ENCODE assay signal across 15 cellular contexts in genomic region chr7:100677308-100678095, GRCh38. TPM values are rescaled to one million over a fixed set of nuclear protein-coding genes. Genes with fewer than 3 reads are reported as not detected.
A peak's percentile ranks its signal among the peaks of the same experiment; 100 is the strongest.
DNase-seq lines count a peak whose midpoint lies in the region; ATAC-seq, FAIRE-seq and TF ChIP-seq lines count a peak whose summit lies in the region.
"Had no signal": no experiment of that assay in that cellular context is flagged by ENCODE, and none has a peak within 500 bp of the region (broad histone marks: within the 10 kb centered on the region; RNA-seq: fewer than 3 reads in every experiment).

No MANE protein-coding gene starts in this region.

- FAIRE-seq in D721Med (lab: Jason Lieb, UNC): no peak
- FAIRE-seq: TTC549 had no signal

- POLR2A ChIA-PET in activated naive CD8-positive, alpha-beta T cell treated with anti-CD3 and anti-CD28 coated beads, Interleukin-2, amount 10 ng/mL, durations not matched to agents 7 days and 5 days (lab: Charles Lee): interaction anchor here (0.9 to 5.2 kb wide), 5 partner anchors 7 to 92 kb away, joined by 3 to 41 read pairs (median 14); partner anchors contain the start of genes FBXO24, GIGYF1, LRCH4 and MOSPD3

- DNase-seq in D721Med (ENCODE audit: insufficient read length, low spot score) (peak; percentile 13), natural killer cell (no peak), SJCRH30 (no peak), dermis blood vessel endothelial cell (no peak)
- peak; percentile 32 for DNase-seq in activated naive CD8-positive, alpha-beta T cell treated with anti-CD3 and anti-CD28 coated beads, Interleukin-2, amount 10 ng/mL, durations not matched to agents 7 days and 5 days
- DNase-seq: GOT3, trophoblast cell had no signal

- TF ChIP-seq CTCF in 22Rv1 (IDR thresholded peaks at IDR 0.05) (no peak), D721Med (IDR thresholded peaks at IDR 0.05; ENCODE audit: insufficient read depth, missing control alignments) (no peak), natural killer cell (IDR thresholded peaks at IDR 0.05) (no peak)

- no peaks in the 10 kb centered on the region for H3K9me3 ChIP-seq in SJCRH30 (replicated peaks)

- peak overlapping the region; percentile 94 for H3K27ac ChIP-seq in 22Rv1
- no peak overlapping the region for H3K27ac ChIP-seq in SJCRH30
- H3K27ac ChIP-seq: KMS-11 had no signal

- no peaks in the 10 kb centered on the region for H3K27me3 Mint-ChIP-seq in activated naive CD8-positive, alpha-beta T cell treated with anti-CD3 and anti-CD28 coated beads, Interleukin-2, amount 10 ng/mL, durations not matched to agents 7 days and 5 days
- H3K27me3 Mint-ChIP-seq in natural killer cell (ENCODE audit: low read depth in 2 of 2): no peaks in the 10 kb centered on the region

- intact Hi-C loops in natural killer cell (cut with micrococcal nuclease): loop anchor here (10.0 kb wide), 1 partner anchor 573 kb away; the partner anchor contains the start of genes AP4M1 and MCM7

- no peak overlapping the region for H3K4me3 ChIP-seq in SJCRH30
- H3K4me3 ChIP-seq: lung had no signal

- peaks cover 14% of the 10 kb centered on the region for H3K4me1 Mint-ChIP-seq in activated naive CD8-positive, alpha-beta T cell treated with anti-CD3 and anti-CD28 coated beads, Interleukin-2, amount 10 ng/mL, durations not matched to agents 7 days and 5 days
- peaks cover 0 to 53% of the 10 kb centered on the region in 2 donors for H3K4me1 Mint-ChIP-seq in natural killer cell

- H3K36me3 Mint-ChIP-seq in activated naive CD8-positive, alpha-beta T cell treated with anti-CD3 and anti-CD28 coated beads, Interleukin-2, amount 10 ng/mL, durations not matched to agents 7 days and 5 days: peaks cover 18% of the 10 kb centered on the region
- no peaks in the 10 kb centered on the region for H3K36me3 Mint-ChIP-seq in natural killer cell

- no peaks in the 10 kb centered on the region for H3K27me3 ChIP-seq in SJCRH30

- no peak overlapping the region for H3K4me3 Mint-ChIP-seq in activated naive CD8-positive, alpha-beta T cell treated with anti-CD3 and anti-CD28 coated beads, Interleukin-2, amount 10 ng/mL, durations not matched to agents 7 days and 5 days
- H3K4me3 Mint-ChIP-seq in natural killer cell: peak overlapping the region; percentile 53

- no peak for ATAC-seq in activated naive CD8-positive, alpha-beta T cell treated with anti-CD3 and anti-CD28 coated beads, Interleukin-2, amount 10 ng/mL, durations not matched to agents 7 days and 5 days (ENCODE audit: low read depth)
- ATAC-seq in natural killer cell (no peak), HG03460 (IDR thresholded peaks at IDR 0.05; ENCODE audit: unreplicated experiment) (no peak), GM21576 (IDR thresholded peaks at IDR 0.05; ENCODE audit: unreplicated experiment) (no peak)

- no peaks in the 10 kb centered on the region for H3K9me3 Mint-ChIP-seq in activated naive CD8-positive, alpha-beta T cell treated with anti-CD3 and anti-CD28 coated beads, Interleukin-2, amount 10 ng/mL, durations not matched to agents 7 days and 5 days
- no peaks in the 10 kb centered on the region for H3K9me3 Mint-ChIP-seq in natural killer cell

- peak overlapping the region; percentile 79 for H3K27ac Mint-ChIP-seq in activated naive CD8-positive, alpha-beta T cell treated with anti-CD3 and anti-CD28 coated beads, Interleukin-2, amount 10 ng/mL, durations not matched to agents 7 days and 5 days
- peak overlapping the region; percentile 72 to 97 for H3K27ac Mint-ChIP-seq in natural killer cell

- H3K4me1 ChIP-seq in SJCRH30: no peaks in the 10 kb centered on the region

- H3K36me3 ChIP-seq in SJCRH30: peaks cover 52% of the 10 kb centered on the region

RNA-seq across cellular contexts. Expression of gene GNB2, which starts 4.0 kb away (rescaled TPM):
- 100 to 1,000 TPM; 203 to 216 TPM for total RNA-seq in activated naive CD8-positive, alpha-beta T cell treated with anti-CD3 and anti-CD28 coated beads, Interleukin-2, amount 10 ng/mL, durations not matched to agents 7 days and 5 days
- total RNA-seq in natural killer cell: 100 to 1,000 TPM; 194 to 227 (median 212) TPM
- 105 and 112 TPM in 2 replicates for total RNA-seq in SJCRH30 (2014; rRNA removed; shearing (Covaris generic))
- total RNA-seq in dermis blood vessel endothelial cell: 85.4 and 154 TPM in 2 replicates

RNA-seq across cellular contexts. Expression of gene GIGYF1, which starts 16.5 kb away (rescaled TPM):
- total RNA-seq in activated naive CD8-positive, alpha-beta T cell treated with anti-CD3 and anti-CD28 coated beads, Interleukin-2, amount 10 ng/mL, durations not matched to agents 7 days and 5 days: 10 to 100 TPM; 71.5 to 75.2 TPM
- total RNA-seq in natural killer cell (100 to 1,000 TPM in 2 of 3 donors, 10 to 100 TPM in 1; 92.0 to 102 (median 101) TPM), dermis blood vessel endothelial cell (18.0 and 20.8 TPM in 2 replicates)
- 17.8 and 22.6 TPM in 2 replicates for total RNA-seq in SJCRH30 (2014; rRNA removed; shearing (Covaris generic))

RNA-seq across cellular contexts. Expression of gene ACTL6B, which starts 21.3 kb away (rescaled TPM):
- not detected for total RNA-seq in activated naive CD8-positive, alpha-beta T cell treated with anti-CD3 and anti-CD28 coated beads, Interleukin-2, amount 10 ng/mL, durations not matched to agents 7 days and 5 days
- not detected for total RNA-seq in natural killer cell
- total RNA-seq in SJCRH30 (2014; rRNA removed; shearing (Covaris generic)): not detected in 2 replicates
- total RNA-seq in dermis blood vessel endothelial cell: not detected in 2 replicates
- total RNA-seq: dermis microvascular lymphatic vessel endothelial cell, lung, OCI-LY7 had no signal

RNA-seq across cellular contexts. Expression of gene POP7, which starts 28.4 kb away (rescaled TPM):
- 10 to 100 TPM; 29.6 to 32.8 TPM for total RNA-seq in activated naive CD8-positive, alpha-beta T cell treated with anti-CD3 and anti-CD28 coated beads, Interleukin-2, amount 10 ng/mL, durations not matched to agents 7 days and 5 days
- 10 to 100 TPM; 17.6 to 22.1 (median 17.6) TPM for total RNA-seq in natural killer cell
- total RNA-seq in SJCRH30 (2014; rRNA removed; shearing (Covaris generic)): 63.9 and 67.9 TPM in 2 replicates
- 28.1 and 34.2 TPM in 2 replicates for total RNA-seq in dermis blood vessel endothelial cell

RNA-seq across cellular contexts. Expression of gene TFR2, which starts 36.1 kb away (rescaled TPM):
- total RNA-seq in activated naive CD8-positive, alpha-beta T cell treated with anti-CD3 and anti-CD28 coated beads, Interleukin-2, amount 10 ng/mL, durations not matched to agents 7 days and 5 days: 10 to 100 TPM in 1 of 2 experiments, 1 to 10 TPM in 1; 9.1 to 11.0 TPM
- 10 to 100 TPM in 2 of 3 donors, 1 to 10 TPM in 1; 9.8 to 13.8 (median 12.0) TPM for total RNA-seq in natural killer cell
- not detected in 2 replicates for total RNA-seq in SJCRH30 (2014; rRNA removed; shearing (Covaris generic))
- 0.68 and 0.70 TPM in 2 replicates for total RNA-seq in dermis blood vessel endothelial cell

Comparison
In these comparisons a context has a peak if more than half of its experiments do, and no peak if none do; other contexts are left out.
1. DNase-seq: peak in D721Med (single experiment) and activated naive CD8-positive, alpha-beta T cell treated with anti-CD3 and anti-CD28 coated beads, Interleukin-2, amount 10 ng/mL, durations not matched to agents 7 days and 5 days (single experiment); none in natural killer cell (single experiment), SJCRH30 (0 of 2) and dermis blood vessel endothelial cell (single experiment).